In the genomic region with DNA sequence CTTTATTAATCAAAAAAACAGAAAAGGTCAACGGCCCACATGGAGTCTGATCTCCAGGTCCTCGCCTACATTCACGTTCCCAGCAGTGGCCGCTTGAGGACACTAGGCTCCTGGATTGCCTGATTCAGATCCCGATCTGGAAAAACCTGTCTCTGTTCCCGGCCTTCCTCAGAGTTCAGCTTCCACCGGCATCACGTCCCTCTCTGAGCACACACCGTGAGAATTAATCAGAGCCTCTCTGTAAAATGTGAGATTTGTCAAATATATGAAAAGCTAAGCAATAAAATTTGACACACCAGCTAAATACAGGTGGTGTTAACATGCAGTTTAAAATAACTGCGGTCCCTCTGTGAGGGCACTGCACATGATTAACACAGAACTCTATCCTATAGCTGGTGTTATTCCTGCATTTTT, we compare ENCODE assay signal across 1 cellular context.
TF ChIP-seq lines count a peak whose summit lies in the region.

No MANE protein-coding gene starts in this region.

TF ChIP-seq in HepG2, 621 proteins besides CTCF, POLR2A, EP300 and RAD21 (continued from another document and continues in another):
- TF ChIP-seq, protein P1, sequence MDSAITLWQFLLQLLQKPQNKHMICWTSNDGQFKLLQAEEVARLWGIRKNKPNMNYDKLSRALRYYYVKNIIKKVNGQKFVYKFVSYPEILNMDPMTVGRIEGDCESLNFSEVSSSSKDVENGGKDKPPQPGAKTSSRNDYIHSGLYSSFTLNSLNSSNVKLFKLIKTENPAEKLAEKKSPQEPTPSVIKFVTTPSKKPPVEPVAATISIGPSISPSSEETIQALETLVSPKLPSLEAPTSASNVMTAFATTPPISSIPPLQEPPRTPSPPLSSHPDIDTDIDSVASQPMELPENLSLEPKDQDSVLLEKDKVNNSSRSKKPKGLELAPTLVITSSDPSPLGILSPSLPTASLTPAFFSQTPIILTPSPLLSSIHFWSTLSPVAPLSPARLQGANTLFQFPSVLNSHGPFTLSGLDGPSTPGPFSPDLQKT (CRISPR knock-in tag; IDR thresholded peaks at IDR 0.05; ENCODE audit: borderline replicate concordance): no peak
- TF ChIP-seq REPIN1 (CRISPR knock-in tag; IDR thresholded peaks at IDR 0.05; ENCODE audit: borderline replicate concordance, low read depth): no peak
- TF ChIP-seq, protein P2, sequence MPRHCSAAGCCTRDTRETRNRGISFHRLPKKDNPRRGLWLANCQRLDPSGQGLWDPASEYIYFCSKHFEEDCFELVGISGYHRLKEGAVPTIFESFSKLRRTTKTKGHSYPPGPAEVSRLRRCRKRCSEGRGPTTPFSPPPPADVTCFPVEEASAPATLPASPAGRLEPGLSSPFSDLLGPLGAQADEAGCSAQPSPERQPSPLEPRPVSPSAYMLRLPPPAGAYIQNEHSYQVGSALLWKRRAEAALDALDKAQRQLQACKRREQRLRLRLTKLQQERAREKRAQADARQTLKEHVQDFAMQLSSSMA (CRISPR knock-in tag; IDR thresholded peaks at IDR 0.05): no peak
- TF ChIP-seq SOX6 (IDR thresholded peaks at IDR 0.05): no peak
- no peak; the same call in 1 of the 2 replicates for TF ChIP-seq SOX6 (CRISPR knock-in tag; IDR thresholded peaks at IDR 0.05)
- no peak for TF ChIP-seq ZNF296 (CRISPR knock-in tag; conservative IDR thresholded peaks at IDR 0.05)
- TF ChIP-seq, protein P3, sequence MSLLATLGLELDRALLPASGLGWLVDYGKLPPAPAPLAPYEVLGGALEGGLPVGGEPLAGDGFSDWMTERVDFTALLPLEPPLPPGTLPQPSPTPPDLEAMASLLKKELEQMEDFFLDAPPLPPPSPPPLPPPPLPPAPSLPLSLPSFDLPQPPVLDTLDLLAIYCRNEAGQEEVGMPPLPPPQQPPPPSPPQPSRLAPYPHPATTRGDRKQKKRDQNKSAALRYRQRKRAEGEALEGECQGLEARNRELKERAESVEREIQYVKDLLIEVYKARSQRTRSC (CRISPR knock-in tag; IDR thresholded peaks at IDR 0.05; ENCODE audit: low read depth): no peak
- TF ChIP-seq, protein P4, sequence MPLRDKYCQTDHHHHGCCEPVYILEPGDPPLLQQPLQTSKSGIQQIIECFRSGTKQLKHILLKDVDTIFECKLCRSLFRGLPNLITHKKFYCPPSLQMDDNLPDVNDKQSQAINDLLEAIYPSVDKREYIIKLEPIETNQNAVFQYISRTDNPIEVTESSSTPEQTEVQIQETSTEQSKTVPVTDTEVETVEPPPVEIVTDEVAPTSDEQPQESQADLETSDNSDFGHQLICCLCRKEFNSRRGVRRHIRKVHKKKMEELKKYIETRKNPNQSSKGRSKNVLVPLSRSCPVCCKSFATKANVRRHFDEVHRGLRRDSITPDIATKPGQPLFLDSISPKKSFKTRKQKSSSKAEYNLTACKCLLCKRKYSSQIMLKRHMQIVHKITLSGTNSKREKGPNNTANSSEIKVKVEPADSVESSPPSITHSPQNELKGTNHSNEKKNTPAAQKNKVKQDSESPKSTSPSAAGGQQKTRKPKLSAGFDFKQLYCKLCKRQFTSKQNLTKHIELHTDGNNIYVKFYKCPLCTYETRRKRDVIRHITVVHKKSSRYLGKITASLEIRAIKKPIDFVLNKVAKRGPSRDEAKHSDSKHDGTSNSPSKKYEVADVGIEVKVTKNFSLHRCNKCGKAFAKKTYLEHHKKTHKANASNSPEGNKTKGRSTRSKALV (CRISPR knock-in tag; IDR thresholded peaks at IDR 0.05): 0 out of 2 replicates have a peak, but pooled peaks have one; percentile 31
- no peak for TF ChIP-seq NFE2 (CRISPR knock-in tag; IDR thresholded peaks at IDR 0.05)
- no peak for TF ChIP-seq KLF11 (CRISPR knock-in tag; IDR thresholded peaks at IDR 0.05)
- TF ChIP-seq SSRP1 (CRISPR knock-in tag; IDR thresholded peaks at IDR 0.05): peak; percentile 35; the same call in 1 of the 2 replicates
- TF ChIP-seq FIP1L1 (IDR thresholded peaks at IDR 0.05; ENCODE audit: borderline replicate concordance, insufficient read depth, low read depth, low read length): no peak
- TF ChIP-seq ZNF616 (CRISPR knock-in tag; IDR thresholded peaks at IDR 0.05; ENCODE audit: low read depth): no peak
- TF ChIP-seq PRMT3 (CRISPR knock-in tag; IDR thresholded peaks at IDR 0.05; ENCODE audit: borderline replicate concordance, low read depth): no peak
- TF ChIP-seq NR2F6 (IDR thresholded peaks at IDR 0.05): peak; percentile 48; the same call in 1 of the 2 replicates
- TF ChIP-seq NR2F6 (CRISPR knock-in tag; IDR thresholded peaks at IDR 0.05): peak; percentile 54
- TF ChIP-seq ZNF30 (CRISPR knock-in tag; IDR thresholded peaks at IDR 0.05): no peak
- TF ChIP-seq, protein P5, sequence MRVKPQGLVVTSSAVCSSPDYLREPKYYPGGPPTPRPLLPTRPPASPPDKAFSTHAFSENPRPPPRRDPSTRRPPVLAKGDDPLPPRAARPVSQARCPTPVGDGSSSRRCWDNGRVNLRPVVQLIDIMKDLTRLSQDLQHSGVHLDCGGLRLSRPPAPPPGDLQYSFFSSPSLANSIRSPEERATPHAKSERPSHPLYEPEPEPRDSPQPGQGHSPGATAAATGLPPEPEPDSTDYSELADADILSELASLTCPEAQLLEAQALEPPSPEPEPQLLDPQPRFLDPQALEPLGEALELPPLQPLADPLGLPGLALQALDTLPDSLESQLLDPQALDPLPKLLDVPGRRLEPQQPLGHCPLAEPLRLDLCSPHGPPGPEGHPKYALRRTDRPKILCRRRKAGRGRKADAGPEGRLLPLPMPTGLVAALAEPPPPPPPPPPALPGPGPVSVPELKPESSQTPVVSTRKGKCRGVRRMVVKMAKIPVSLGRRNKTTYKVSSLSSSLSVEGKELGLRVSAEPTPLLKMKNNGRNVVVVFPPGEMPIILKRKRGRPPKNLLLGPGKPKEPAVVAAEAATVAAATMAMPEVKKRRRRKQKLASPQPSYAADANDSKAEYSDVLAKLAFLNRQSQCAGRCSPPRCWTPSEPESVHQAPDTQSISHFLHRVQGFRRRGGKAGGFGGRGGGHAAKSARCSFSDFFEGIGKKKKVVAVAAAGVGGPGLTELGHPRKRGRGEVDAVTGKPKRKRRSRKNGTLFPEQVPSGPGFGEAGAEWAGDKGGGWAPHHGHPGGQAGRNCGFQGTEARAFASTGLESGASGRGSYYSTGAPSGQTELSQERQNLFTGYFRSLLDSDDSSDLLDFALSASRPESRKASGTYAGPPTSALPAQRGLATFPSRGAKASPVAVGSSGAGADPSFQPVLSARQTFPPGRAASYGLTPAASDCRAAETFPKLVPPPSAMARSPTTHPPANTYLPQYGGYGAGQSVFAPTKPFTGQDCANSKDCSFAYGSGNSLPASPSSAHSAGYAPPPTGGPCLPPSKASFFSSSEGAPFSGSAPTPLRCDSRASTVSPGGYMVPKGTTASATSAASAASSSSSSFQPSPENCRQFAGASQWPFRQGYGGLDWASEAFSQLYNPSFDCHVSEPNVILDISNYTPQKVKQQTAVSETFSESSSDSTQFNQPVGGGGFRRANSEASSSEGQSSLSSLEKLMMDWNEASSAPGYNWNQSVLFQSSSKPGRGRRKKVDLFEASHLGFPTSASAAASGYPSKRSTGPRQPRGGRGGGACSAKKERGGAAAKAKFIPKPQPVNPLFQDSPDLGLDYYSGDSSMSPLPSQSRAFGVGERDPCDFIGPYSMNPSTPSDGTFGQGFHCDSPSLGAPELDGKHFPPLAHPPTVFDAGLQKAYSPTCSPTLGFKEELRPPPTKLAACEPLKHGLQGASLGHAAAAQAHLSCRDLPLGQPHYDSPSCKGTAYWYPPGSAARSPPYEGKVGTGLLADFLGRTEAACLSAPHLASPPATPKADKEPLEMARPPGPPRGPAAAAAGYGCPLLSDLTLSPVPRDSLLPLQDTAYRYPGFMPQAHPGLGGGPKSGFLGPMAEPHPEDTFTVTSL (CRISPR knock-in tag; IDR thresholded peaks at IDR 0.05; ENCODE audit: borderline replicate concordance): peak; percentile 56; the same call in 1 of the 2 replicates
- peak; percentile 22; the same call in 1 of the 2 replicates for TF ChIP-seq ZNF335 (CRISPR knock-in tag; IDR thresholded peaks at IDR 0.05)
- TF ChIP-seq, protein P6, sequence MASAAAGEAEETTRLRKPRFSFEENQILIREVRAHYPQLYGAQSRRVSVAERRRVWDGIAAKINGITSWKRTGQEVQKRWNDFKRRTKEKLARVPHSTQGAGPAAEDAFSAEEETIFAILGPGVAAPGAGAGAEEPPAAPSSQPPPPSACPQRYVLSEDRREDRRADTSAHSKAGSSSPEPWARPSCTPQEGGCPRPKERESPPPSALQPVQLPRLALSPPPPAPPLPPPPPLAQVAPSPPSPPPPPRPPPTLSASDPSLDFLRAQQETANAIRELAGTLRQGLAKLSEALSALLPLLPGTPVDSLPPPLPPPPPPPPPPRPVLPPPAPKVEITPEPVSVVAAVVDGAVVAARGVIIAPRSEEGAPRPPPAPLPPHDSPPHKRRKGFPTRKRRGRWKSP (CRISPR knock-in tag; IDR thresholded peaks at IDR 0.05): no peak
- TF ChIP-seq ZNF337 (CRISPR knock-in tag; IDR thresholded peaks at IDR 0.05; ENCODE audit: borderline replicate concordance, low read depth): no peak
- no peak for TF ChIP-seq TCF12 (IDR thresholded peaks at IDR 0.05)
- TF ChIP-seq TCF12 (CRISPR knock-in tag; IDR thresholded peaks at IDR 0.05): no peak
- no peak for TF ChIP-seq ZNF143 (CRISPR knock-in tag; IDR thresholded peaks at IDR 0.05)
- TF ChIP-seq FOXK2 (IDR thresholded peaks at IDR 0.05): no peak
- 0 out of 2 replicates have a peak, but pooled peaks have one; percentile 34 for TF ChIP-seq MYC (CRISPR knock-in tag; IDR thresholded peaks at IDR 0.05; ENCODE audit: borderline replicate concordance)
- TF ChIP-seq BRD4 (CRISPR knock-in tag; IDR thresholded peaks at IDR 0.05): no peak
- TF ChIP-seq, protein P7, sequence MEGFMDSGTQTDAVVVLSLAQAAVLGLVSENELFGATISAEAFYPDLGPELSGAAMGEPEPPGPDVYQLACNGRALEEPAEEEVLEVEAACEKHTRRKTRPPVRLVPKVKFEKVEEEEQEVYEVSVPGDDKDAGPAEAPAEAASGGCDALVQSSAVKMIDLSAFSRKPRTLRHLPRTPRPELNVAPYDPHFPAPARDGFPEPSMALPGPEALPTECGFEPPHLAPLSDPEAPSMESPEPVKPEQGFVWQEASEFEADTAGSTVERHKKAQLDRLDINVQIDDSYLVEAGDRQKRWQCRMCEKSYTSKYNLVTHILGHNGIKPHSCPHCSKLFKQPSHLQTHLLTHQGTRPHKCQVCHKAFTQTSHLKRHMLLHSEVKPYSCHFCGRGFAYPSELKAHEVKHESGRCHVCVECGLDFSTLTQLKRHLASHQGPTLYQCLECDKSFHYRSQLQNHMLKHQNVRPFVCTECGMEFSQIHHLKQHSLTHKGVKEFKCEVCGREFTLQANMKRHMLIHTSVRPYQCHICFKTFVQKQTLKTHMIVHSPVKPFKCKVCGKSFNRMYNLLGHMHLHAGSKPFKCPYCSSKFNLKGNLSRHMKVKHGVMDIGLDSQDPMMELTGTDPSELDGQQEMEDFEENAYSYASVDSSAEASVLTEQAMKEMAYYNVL (CRISPR knock-in tag; IDR thresholded peaks at IDR 0.05; ENCODE audit: borderline replicate concordance): no peak
- TF ChIP-seq BRCA1 (CRISPR knock-in tag; IDR thresholded peaks at IDR 0.05): no peak
- peak; percentile 81 for TF ChIP-seq ZNF124 (CRISPR knock-in tag; IDR thresholded peaks at IDR 0.05)
- TF ChIP-seq ZNF121 (CRISPR knock-in tag; IDR thresholded peaks at IDR 0.05): no peak; the same call in 1 of the 2 replicates
- TF ChIP-seq, protein P8, sequence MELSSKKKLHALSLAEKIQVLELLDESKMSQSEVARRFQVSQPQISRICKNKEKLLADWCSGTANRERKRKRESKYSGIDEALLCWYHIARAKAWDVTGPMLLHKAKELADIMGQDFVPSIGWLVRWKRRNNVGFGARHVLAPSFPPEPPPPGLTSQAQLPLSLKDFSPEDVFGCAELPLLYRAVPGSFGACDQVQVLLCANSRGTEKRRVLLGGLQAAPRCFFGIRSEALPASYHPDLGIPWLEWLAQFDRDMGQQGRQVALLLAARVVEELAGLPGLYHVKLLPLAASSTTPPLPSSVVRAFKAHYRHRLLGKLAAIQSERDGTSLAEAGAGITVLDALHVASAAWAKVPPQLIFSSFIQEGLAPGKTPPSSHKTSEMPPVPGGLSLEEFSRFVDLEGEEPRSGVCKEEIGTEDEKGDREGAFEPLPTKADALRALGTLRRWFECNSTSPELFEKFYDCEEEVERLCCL (CRISPR knock-in tag; IDR thresholded peaks at IDR 0.05; ENCODE audit: borderline replicate concordance): no peak
- peak; percentile 75 for TF ChIP-seq XRCC5 (optimal IDR thresholded peaks at IDR 0.05; ENCODE audit: low read length)
- no peak for TF ChIP-seq EZH2 (conservative IDR thresholded peaks at IDR 0.05; ENCODE audit: low read depth, low read length)
- no peak for TF ChIP-seq NFYC (CRISPR knock-in tag; IDR thresholded peaks at IDR 0.05)
- TF ChIP-seq ZFYVE20 (CRISPR knock-in tag; IDR thresholded peaks at IDR 0.05; ENCODE audit: borderline replicate concordance, low read depth): no peak
- TF ChIP-seq YEATS2 (CRISPR knock-in tag; IDR thresholded peaks at IDR 0.05; ENCODE audit: borderline replicate concordance): peak; percentile 66; the same call in 1 of the 2 replicates
- no peak for TF ChIP-seq RAD51 (IDR thresholded peaks at IDR 0.05; ENCODE audit: borderline replicate concordance)
- no peak for TF ChIP-seq ZNF567 (CRISPR knock-in tag; IDR thresholded peaks at IDR 0.05; ENCODE audit: borderline replicate concordance)
- TF ChIP-seq SMAD3 (CRISPR knock-in tag; IDR thresholded peaks at IDR 0.05): peak; percentile 82
- TF ChIP-seq, protein P9, sequence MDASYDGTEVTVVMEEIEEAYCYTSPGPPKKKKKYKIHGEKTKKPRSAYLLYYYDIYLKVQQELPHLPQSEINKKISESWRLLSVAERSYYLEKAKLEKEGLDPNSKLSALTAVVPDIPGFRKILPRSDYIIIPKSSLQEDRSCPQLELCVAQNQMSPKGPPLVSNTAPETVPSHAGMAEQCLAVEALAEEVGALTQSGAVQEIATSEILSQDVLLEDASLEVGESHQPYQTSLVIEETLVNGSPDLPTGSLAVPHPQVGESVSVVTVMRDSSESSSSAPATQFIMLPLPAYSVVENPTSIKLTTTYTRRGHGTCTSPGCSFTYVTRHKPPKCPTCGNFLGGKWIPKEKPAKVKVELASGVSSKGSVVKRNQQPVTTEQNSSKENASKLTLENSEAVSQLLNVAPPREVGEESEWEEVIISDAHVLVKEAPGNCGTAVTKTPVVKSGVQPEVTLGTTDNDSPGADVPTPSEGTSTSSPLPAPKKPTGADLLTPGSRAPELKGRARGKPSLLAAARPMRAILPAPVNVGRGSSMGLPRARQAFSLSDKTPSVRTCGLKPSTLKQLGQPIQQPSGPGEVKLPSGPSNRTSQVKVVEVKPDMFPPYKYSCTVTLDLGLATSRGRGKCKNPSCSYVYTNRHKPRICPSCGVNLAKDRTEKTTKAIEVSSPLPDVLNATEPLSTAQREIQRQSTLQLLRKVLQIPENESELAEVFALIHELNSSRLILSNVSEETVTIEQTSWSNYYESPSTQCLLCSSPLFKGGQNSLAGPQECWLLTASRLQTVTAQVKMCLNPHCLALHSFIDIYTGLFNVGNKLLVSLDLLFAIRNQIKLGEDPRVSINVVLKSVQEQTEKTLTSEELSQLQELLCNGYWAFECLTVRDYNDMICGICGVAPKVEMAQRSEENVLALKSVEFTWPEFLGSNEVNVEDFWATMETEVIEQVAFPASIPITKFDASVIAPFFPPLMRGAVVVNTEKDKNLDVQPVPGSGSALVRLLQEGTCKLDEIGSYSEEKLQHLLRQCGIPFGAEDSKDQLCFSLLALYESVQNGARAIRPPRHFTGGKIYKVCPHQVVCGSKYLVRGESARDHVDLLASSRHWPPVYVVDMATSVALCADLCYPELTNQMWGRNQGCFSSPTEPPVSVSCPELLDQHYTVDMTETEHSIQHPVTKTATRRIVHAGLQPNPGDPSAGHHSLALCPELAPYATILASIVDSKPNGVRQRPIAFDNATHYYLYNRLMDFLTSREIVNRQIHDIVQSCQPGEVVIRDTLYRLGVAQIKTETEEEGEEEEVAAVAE (CRISPR knock-in tag; IDR thresholded peaks at IDR 0.05; ENCODE audit: borderline replicate concordance): no peak
- TF ChIP-seq MAF1 (CRISPR knock-in tag; IDR thresholded peaks at IDR 0.05; ENCODE audit: borderline replicate concordance): no peak
